ENCODE assay signal across 12 cellular contexts in the genomic region with DNA sequence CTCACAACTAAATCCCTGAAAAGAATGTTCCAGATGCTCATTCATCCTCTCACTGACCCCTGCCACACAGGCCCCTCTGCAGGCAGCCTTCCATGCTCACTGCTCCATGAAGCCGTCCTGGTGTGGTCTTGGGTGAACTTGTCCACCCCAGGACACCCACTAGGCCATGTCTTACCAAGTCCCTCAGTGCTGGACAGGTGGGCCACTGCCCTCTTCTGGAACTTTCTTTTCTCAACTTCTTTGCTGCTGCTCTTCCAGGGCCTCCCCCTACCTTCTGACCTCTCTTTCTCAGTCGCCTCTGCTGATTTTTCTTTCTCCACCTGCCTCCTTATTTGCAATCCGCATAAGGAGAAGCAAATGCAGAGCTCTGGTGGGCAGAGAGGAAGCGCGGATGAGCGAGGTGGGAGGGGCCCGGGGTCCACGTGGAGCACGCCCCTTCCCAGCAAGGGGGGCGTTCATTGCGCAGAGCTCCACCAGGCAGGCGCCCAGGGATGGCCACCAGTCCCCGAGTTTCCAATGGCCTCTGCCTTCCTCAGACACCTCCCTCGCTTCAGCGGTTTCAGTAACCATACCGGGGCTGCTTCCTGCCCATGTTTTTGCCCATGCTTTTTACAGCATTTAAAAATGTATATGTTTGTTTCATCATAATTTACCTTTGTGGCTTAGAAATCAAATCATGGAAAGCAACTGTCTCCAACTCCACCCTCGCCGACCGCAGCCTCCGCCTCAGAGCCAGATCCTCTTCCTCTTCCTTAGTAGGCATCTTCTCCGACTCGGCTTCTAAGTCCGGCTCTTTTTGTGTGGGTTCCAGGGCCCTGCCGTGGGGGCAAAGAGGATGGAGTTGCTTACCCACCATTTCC.
A peak's percentile ranks its signal among the peaks of the same experiment; 100 is the strongest.
DNase-seq lines count a peak whose midpoint lies in the region; ATAC-seq and TF ChIP-seq lines count a peak whose summit lies in the region.
"Had no signal": no experiment of that assay in that cellular context is flagged by ENCODE, and none has a peak within 500 bp of the region (broad histone marks: within the 10 kb centered on the region; RNA-seq: fewer than 3 reads in every experiment).

No MANE protein-coding gene starts in this region.

- peaks cover 0 to 5% of the 10 kb centered on the region in 2 donors for H3K9me3 ChIP-seq in CD4-positive, alpha-beta memory T cell (ENCODE audit: control insufficient read depth in 1 of 2, low read length in 2 of 2)

- no peaks in the 10 kb centered on the region for H3K36me3 ChIP-seq in CD4-positive, alpha-beta memory T cell (ENCODE audit: insufficient read depth, low read length)

- no peaks in the 10 kb centered on the region for H3K27me3 ChIP-seq in CD4-positive, alpha-beta memory T cell (ENCODE audit: insufficient read depth, low read length)
- no peaks in the 10 kb centered on the region for H3K27me3 ChIP-seq in HL-60 (ENCODE audit: insufficient read depth, poor library complexity, severe bottlenecking)

- peak overlapping the region; percentile 67 to 84 (median 78) for H3K4me3 Mint-ChIP-seq in CD4-positive, alpha-beta memory T cell
- H3K4me3 Mint-ChIP-seq in activated T-cell treated with anti-CD3 and anti-CD28 coated beads, Interleukin-2, amount 50 U/mL, for 24 hours, result peak overlapping the region; percentile 67
- peak overlapping the region; percentile 71 for H3K4me3 Mint-ChIP-seq in memory B cell

- TF ChIP-seq CTCF in HL-60 (IDR thresholded peaks at IDR 0.05; ENCODE audit: insufficient read depth, low read length), result no peak

- CTCF ChIA-PET in CD4-positive, alpha-beta memory T cell (lab: Charles Lee; ENCODE audit: partially characterized antibody), result no interaction called here

- no peak for DNase-seq in CD4-positive, alpha-beta memory T cell
- DNase-seq in HL-60 (ENCODE audit: low read depth in 1 of 2, low spot score in 1 of 2) (peak; percentile 53 to 54), memory B cell (ENCODE audit: low spot score in 2 of 2) (no peak), hypothalamus (lab: John Stamatoyannopoulos, UW) (no peak), AG08395 (ENCODE audit: low spot score) (no peak), DMS153 treated with DMSO at 0.1 percent for 48 hours (lab: John Stamatoyannopoulos, UW; ENCODE audit: unreplicated experiment) (no peak), activated gamma-delta T cell treated with Interleukin-2 at 50 U/mL for 16 hours (no peak)
- peak; percentile 42 for DNase-seq in activated T-cell treated with anti-CD3 and anti-CD28 coated beads, Interleukin-2, amount 50 U/mL, for 24 hours
- DNase-seq: C1 segment of cervical spinal cord; stimulated activated CD4-positive, alpha-beta T cell treated with anti-CD3 and anti-CD28 coated beads, Interleukin-4, amount 100 ng/mL, for 1 hour had no signal

- peaks cover 0 to 29% (median 15%) of the 10 kb centered on the region in 8 donors for H3K9me3 Mint-ChIP-seq in CD4-positive, alpha-beta memory T cell
- H3K9me3 Mint-ChIP-seq in activated T-cell treated with anti-CD3 and anti-CD28 coated beads, Interleukin-2, amount 50 U/mL, for 24 hours, result peaks cover 17% of the 10 kb centered on the region
- H3K9me3 Mint-ChIP-seq in memory B cell, result no peaks in the 10 kb centered on the region

- peaks cover 0 to 3% of the 10 kb centered on the region in 2 donors for H3K27me3 Mint-ChIP-seq in CD4-positive, alpha-beta memory T cell
- H3K27me3 Mint-ChIP-seq in activated T-cell treated with anti-CD3 and anti-CD28 coated beads, Interleukin-2, amount 50 U/mL, for 24 hours, result no peaks in the 10 kb centered on the region
- no peaks in the 10 kb centered on the region for H3K27me3 Mint-ChIP-seq in memory B cell

- H3K4me1 ChIP-seq in CD4-positive, alpha-beta memory T cell (ENCODE audit: insufficient read depth, low read length), result peaks cover 4% of the 10 kb centered on the region

- H3K27ac Mint-ChIP-seq in CD4-positive, alpha-beta memory T cell, result peak overlapping the region in 5 of 7 donors; percentile 73 to 90 (median 80)
- peak overlapping the region; percentile 76 for H3K27ac Mint-ChIP-seq in activated T-cell treated with anti-CD3 and anti-CD28 coated beads, Interleukin-2, amount 50 U/mL, for 24 hours
- H3K27ac Mint-ChIP-seq in memory B cell, result peak overlapping the region; percentile 51

- intact Hi-C loops in CD4-positive, alpha-beta memory T cell (cut with micrococcal nuclease), result no loop called here

- H3K36me3 Mint-ChIP-seq in CD4-positive, alpha-beta memory T cell, result peaks cover 5 to 17% of the 10 kb centered on the region in 2 donors
- H3K36me3 Mint-ChIP-seq in activated T-cell treated with anti-CD3 and anti-CD28 coated beads, Interleukin-2, amount 50 U/mL, for 24 hours (ENCODE audit: low read depth), result peaks cover 15% of the 10 kb centered on the region
- peaks cover 27% of the 10 kb centered on the region for H3K36me3 Mint-ChIP-seq in memory B cell

- H3K27ac ChIP-seq in CD4-positive, alpha-beta memory T cell (ENCODE audit: low read depth, low read length), result no peak overlapping the region
- H3K27ac ChIP-seq in HL-60 (replicated peaks), result no peak overlapping the region
- H3K27ac ChIP-seq: VCaP had no signal

- POLR2A ChIA-PET in CD4-positive, alpha-beta memory T cell (lab: Charles Lee; ENCODE audit: partially characterized antibody), result no interaction called here

- H3K4me1 Mint-ChIP-seq in CD4-positive, alpha-beta memory T cell, result peaks cover 8 to 12% (median 10%) of the 10 kb centered on the region in 4 donors
- H3K4me1 Mint-ChIP-seq in activated T-cell treated with anti-CD3 and anti-CD28 coated beads, Interleukin-2, amount 50 U/mL, for 24 hours (ENCODE audit: low read depth), result peaks cover 15% of the 10 kb centered on the region
- peaks cover 23% of the 10 kb centered on the region for H3K4me1 Mint-ChIP-seq in memory B cell

- ATAC-seq in memory B cell (ENCODE audit: low read depth), result peak; percentile 51
- ATAC-seq: Right ventricle myocardium inferior had no signal

- no peak overlapping the region for H3K4me3 ChIP-seq in CD4-positive, alpha-beta memory T cell (ENCODE audit: low read length in 2 of 2)
- peak overlapping the region; percentile 7 for H3K4me3 ChIP-seq in HL-60 (replicated peaks; ENCODE audit: insufficient read depth, low read length)

Comparison
In these comparisons a context has a peak if more than half of its experiments do, and no peak if none do; other contexts are left out.
1. DNase-seq: peak in HL-60 (2 of 2) and activated T-cell treated with anti-CD3 and anti-CD28 coated beads, Interleukin-2, amount 50 U/mL, for 24 hours (single experiment); none in CD4-positive, alpha-beta memory T cell (0 of 5), memory B cell (0 of 2), hypothalamus (0 of 51), AG08395 (single experiment), DMS153 treated with DMSO at 0.1 percent for 48 hours (single experiment) and activated gamma-delta T cell treated with Interleukin-2 at 50 U/mL for 16 hours (single experiment).
2. Peak in every context shown above with its lines, with median percentiles within 50 percentile points of each other: H3K27ac Mint-ChIP-seq and H3K4me3 Mint-ChIP-seq.